16 cellular contexts compared by ENCODE assay signal in genomic region chr18:23194969-23195957, GRCh38. TPM values are rescaled to one million over a fixed set of nuclear protein-coding genes. Genes with fewer than 3 reads are reported as not detected.
A peak's percentile ranks its signal among the peaks of the same experiment; 100 is the strongest.
DNase-seq lines count a peak whose midpoint lies in the region; ATAC-seq and TF ChIP-seq lines count a peak whose summit lies in the region.
"Had no signal": no experiment of that assay in that cellular context is flagged by ENCODE, and none has a peak within 500 bp of the region (broad histone marks: within the 10 kb centered on the region; RNA-seq: fewer than 3 reads in every experiment).

No MANE protein-coding gene starts in this region.

- H3K4me3 ChIP-seq in ACC112 (ENCODE audit: low read depth, low read length) (0 out of 2 replicates have a peak overlapping the region, but pooled peaks have one; percentile 21), esophagus squamous epithelium (no peak overlapping the region)
- H3K4me3 ChIP-seq: left lung had no signal

- WGBS in esophagus squamous epithelium, 2 donors, result 84 to 88% methylated on average over 9 of the region's 9 CpGs

- H3K9me3 ChIP-seq in esophagus squamous epithelium, result no peaks in the 10 kb centered on the region
- H3K9me3 ChIP-seq: left lung had no signal

- no peak for TF ChIP-seq POLR2A in esophagus squamous epithelium (IDR thresholded peaks at IDR 0.05)

- no peaks in the 10 kb centered on the region for H3K79me2 ChIP-seq in ACC112 (ENCODE audit: control insufficient read depth, insufficient read depth, low read length, unreplicated experiment)

- intact Hi-C loops in Right ventricle myocardium superior (cut with DNase I) (no loop called here), posterior vena cava (cut with DNase I) (no loop called here), esophagus squamous epithelium (cut with DNase I) (no loop called here)

- TF ChIP-seq CTCF in esophagus squamous epithelium (IDR thresholded peaks at IDR 0.05), result no peak

- H2AFZ ChIP-seq in ACC112 (ENCODE audit: low read length, unreplicated experiment), result peak overlapping the region; percentile 7

- H3K27me3 ChIP-seq in ACC112 (ENCODE audit: insufficient read depth, low read length) (no peaks in the 10 kb centered on the region), esophagus squamous epithelium (no peaks in the 10 kb centered on the region)
- H3K27me3 ChIP-seq: left lung had no signal

- peak; percentile 80 to 88 for DNase-seq in NCI-H524 (lab: John Stamatoyannopoulos, UW)
- DNase-seq in Right ventricle myocardium superior, result no peak
- peak; percentile 28 for DNase-seq in posterior vena cava (ENCODE audit: low spot score)
- no peak for DNase-seq in esophagus squamous epithelium (lab: John Stamatoyannopoulos, UW)
- DNase-seq in anterior cingulate cortex (lab: John Stamatoyannopoulos, UW), result no peak
- DNase-seq: activated CD4-positive, alpha-beta T cell treated with anti-CD3 and anti-CD28 coated beads, Interleukin-2, amount 10 ng/mL, durations not matched to agents 7 days and 5 days; effector memory CD4-positive, alpha-beta T cell; left lung; MV-4-11; NCI-H345; RPMI8226; substantia nigra; T-helper 17 cell had no signal

- H3K4me1 ChIP-seq in ACC112 (ENCODE audit: control insufficient read depth, insufficient read depth, low read length, unreplicated experiment) (peaks cover 24% of the 10 kb centered on the region), esophagus squamous epithelium (peaks cover 7 to 29% (median 7%) of the 10 kb centered on the region in 3 donors)

- ATAC-seq in Right ventricle myocardium superior (ENCODE audit: poor library complexity) (peak; percentile 60), HG02759 (IDR thresholded peaks at IDR 0.05; ENCODE audit: unreplicated experiment) (no peak), GM18498 (IDR thresholded peaks at IDR 0.05; ENCODE audit: unreplicated experiment) (no peak)
- ATAC-seq: T-helper 17 cell had no signal

- H3K36me3 ChIP-seq in ACC112 (ENCODE audit: insufficient read depth, low read length) (peaks cover 4% of the 10 kb centered on the region; the same call in 1 of the 2 replicates), esophagus squamous epithelium (peaks cover 0 to 17% (median 0%) of the 10 kb centered on the region in 3 donors)
- H3K36me3 ChIP-seq: left lung had no signal

- H3K27ac ChIP-seq in ACC112 (ENCODE audit: low read depth, low read length), result no peak overlapping the region
- peak overlapping the region in 2 of 4 donors; percentile 29 to 37 for H3K27ac ChIP-seq in esophagus squamous epithelium

RNA-seq across cellular contexts. Expression of gene CABLES1, which starts 60.0 kb away (rescaled TPM):
- total RNA-seq in Right ventricle myocardium superior (3.3 TPM), posterior vena cava (10 to 100 TPM in 1 of 2 donors, 1 to 10 TPM in 1; 9.3 to 10.8 TPM), esophagus squamous epithelium (1 to 10 TPM; 4.4 to 9.9 (median 8.5) TPM)

Comparison
In these comparisons a context has a peak if more than half of its experiments do, and no peak if none do; other contexts are left out.
1. DNase-seq: peak in NCI-H524 (2 of 2) and posterior vena cava (single experiment); none in Right ventricle myocardium superior (single experiment), esophagus squamous epithelium (single experiment) and anterior cingulate cortex (0 of 58).